8 cellular contexts compared by ENCODE assay signal in genomic region chr11:118010738-118011461, GRCh38.
DNase-seq lines count a peak whose midpoint lies in the region; ATAC-seq and TF ChIP-seq lines count a peak whose summit lies in the region.

No MANE protein-coding gene starts in this region.

- peak overlapping the region; percentile 69 for H3K4me2 ChIP-seq in OCI-LY3 (ENCODE audit: low read length)

- peak overlapping the region; percentile 97 for H3K9ac ChIP-seq in OCI-LY3 (ENCODE audit: low read length)

- TF ChIP-seq CTCF in OCI-LY3 (IDR thresholded peaks at IDR 0.05; ENCODE audit: low read depth, low read length), result no peak

- H3K27me3 ChIP-seq in OCI-LY3 (ENCODE audit: low read depth, low read length), result no peaks in the 10 kb centered on the region

- H3K4me3 ChIP-seq in OCI-LY3 (ENCODE audit: low read length), result peak overlapping the region; percentile 51

- H2AFZ ChIP-seq in OCI-LY3 (ENCODE audit: low read depth, low read length), result no peak overlapping the region

- H3K79me2 ChIP-seq in OCI-LY3 (ENCODE audit: low read length), result no peaks in the 10 kb centered on the region

- ATAC-seq in GM18868 (IDR thresholded peaks at IDR 0.05; ENCODE audit: unreplicated experiment), result peak; percentile 78
- ATAC-seq in HG02759 (IDR thresholded peaks at IDR 0.05; ENCODE audit: unreplicated experiment), result peak; percentile 75

- H3K36me3 ChIP-seq in OCI-LY3 (replicated peaks; ENCODE audit: low read depth, low read length), result no peaks in the 10 kb centered on the region

- no peaks in the 10 kb centered on the region for H4K20me1 ChIP-seq in OCI-LY3 (ENCODE audit: insufficient read depth, low read length)

- peak; percentile 35 for DNase-seq in islet precursor cell
- DNase-seq in T1000 (lab: John Stamatoyannopoulos, UW), result no peak
- no peak for DNase-seq in NCI-H82 treated with DMSO at 0.1 percent for 48 hours (lab: John Stamatoyannopoulos, UW; ENCODE audit: unreplicated experiment)
- no peak for DNase-seq in activated CD4-positive, alpha-beta T cell treated with anti-CD3 and anti-CD28 coated beads, Interleukin-2, amount 50 U/mL, for 48 hours
- DNase-seq in NCI-H345 (lab: John Stamatoyannopoulos, UW), result no peak

- no peaks in the 10 kb centered on the region for H3K9me3 ChIP-seq in OCI-LY3 (ENCODE audit: insufficient read depth, low read length)

- H3K27ac ChIP-seq in OCI-LY3 (ENCODE audit: low read length), result peak overlapping the region; percentile 95

- peaks cover 90% of the 10 kb centered on the region for H3K4me1 ChIP-seq in OCI-LY3 (ENCODE audit: low read length)
